ENCODE assay signal across 1 cellular context in the genomic region with DNA sequence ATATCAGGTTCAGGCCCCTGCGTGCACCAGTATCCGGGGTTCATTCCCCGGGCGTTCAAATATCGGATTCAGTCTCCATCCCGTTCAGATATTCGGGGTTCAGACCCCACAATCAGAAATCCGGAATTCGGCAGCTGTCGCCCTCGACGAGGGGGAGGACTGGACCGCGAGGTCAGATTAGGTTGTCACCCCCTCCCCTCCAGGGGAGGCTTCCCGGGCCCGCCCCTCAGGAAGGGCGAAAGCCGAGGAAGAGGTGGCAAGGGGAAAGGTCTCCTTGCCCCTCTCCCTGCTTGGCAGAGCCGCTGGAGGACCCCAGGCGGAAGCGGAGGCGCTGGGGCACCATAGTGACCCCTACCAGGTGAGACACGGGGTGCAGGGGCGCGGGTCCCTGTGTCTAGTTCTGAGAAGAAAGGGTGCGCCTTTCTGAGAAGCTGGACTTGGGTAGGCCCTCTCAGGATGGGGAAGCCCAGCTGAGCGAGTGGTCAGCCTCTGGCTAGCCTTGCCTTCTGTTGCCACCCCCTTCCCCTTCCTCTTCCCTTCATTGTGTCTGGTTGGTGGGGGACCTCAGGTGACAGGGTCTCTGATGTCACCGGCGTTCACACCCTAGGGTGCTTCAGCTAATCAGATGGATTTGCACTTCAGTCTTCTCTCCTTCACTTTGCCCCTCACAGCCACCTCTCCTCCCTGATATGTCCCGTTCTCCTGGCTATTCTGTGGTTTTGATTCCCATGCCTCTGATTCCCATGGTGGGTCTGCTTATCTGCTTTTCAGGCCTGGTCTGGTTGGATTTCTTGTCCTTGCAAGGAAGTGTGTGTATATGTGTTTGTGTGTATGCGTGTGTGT.
TF ChIP-seq lines count a peak whose summit lies in the region.

No MANE protein-coding gene starts in this region.

TF ChIP-seq in HEK293, 187 proteins besides CTCF, POLR2A, EP300 and RAD21 (continued from another document):
- TF ChIP-seq, protein P1, sequence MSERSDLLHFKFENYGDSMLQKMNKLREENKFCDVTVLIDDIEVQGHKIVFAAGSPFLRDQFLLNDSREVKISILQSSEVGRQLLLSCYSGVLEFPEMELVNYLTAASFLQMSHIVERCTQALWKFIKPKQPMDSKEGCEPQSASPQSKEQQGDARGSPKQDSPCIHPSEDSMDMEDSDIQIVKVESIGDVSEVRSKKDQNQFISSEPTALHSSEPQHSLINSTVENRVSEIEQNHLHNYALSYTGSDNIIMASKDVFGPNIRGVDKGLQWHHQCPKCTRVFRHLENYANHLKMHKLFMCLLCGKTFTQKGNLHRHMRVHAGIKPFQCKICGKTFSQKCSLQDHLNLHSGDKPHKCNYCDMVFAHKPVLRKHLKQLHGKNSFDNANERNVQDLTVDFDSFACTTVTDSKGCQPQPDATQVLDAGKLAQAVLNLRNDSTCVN (tag by site-specific recombination; optimal IDR thresholded peaks at IDR 0.05), result peak; percentile 17
- TF ChIP-seq MEIS1 (CRISPR knock-in tag; IDR thresholded peaks at IDR 0.05; ENCODE audit: borderline replicate concordance), result no peak
- TF ChIP-seq ZBTB17 (tag by site-specific recombination; IDR thresholded peaks at IDR 0.05), result peak; percentile 96
- TF ChIP-seq KLF9 (tag by site-specific recombination; IDR thresholded peaks at IDR 0.05; ENCODE audit: low read depth), result 0 out of 2 replicates have a peak, but pooled peaks have one; percentile 37
- TF ChIP-seq, protein P2, sequence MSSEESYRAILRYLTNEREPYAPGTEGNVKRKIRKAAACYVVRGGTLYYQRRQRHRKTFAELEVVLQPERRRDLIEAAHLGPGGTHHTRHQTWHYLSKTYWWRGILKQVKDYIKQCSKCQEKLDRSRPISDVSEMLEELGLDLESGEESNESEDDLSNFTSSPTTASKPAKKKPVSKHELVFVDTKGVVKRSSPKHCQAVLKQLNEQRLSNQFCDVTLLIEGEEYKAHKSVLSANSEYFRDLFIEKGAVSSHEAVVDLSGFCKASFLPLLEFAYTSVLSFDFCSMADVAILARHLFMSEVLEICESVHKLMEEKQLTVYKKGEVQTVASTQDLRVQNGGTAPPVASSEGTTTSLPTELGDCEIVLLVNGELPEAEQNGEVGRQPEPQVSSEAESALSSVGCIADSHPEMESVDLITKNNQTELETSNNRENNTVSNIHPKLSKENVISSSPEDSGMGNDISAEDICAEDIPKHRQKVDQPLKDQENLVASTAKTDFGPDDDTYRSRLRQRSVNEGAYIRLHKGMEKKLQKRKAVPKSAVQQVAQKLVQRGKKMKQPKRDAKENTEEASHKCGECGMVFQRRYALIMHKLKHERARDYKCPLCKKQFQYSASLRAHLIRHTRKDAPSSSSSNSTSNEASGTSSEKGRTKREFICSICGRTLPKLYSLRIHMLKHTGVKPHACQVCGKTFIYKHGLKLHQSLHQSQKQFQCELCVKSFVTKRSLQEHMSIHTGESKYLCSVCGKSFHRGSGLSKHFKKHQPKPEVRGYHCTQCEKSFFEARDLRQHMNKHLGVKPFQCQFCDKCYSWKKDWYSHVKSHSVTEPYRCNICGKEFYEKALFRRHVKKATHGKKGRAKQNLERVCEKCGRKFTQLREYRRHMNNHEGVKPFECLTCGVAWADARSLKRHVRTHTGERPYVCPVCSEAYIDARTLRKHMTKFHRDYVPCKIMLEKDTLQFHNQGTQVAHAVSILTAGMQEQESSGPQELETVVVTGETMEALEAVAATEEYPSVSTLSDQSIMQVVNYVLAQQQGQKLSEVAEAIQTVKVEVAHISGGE (tag by site-specific recombination; conservative IDR thresholded peaks at IDR 0.05; ENCODE audit: low read depth), result peak; percentile 8; the same call in 1 of the 2 replicates
- TF ChIP-seq, protein P3, sequence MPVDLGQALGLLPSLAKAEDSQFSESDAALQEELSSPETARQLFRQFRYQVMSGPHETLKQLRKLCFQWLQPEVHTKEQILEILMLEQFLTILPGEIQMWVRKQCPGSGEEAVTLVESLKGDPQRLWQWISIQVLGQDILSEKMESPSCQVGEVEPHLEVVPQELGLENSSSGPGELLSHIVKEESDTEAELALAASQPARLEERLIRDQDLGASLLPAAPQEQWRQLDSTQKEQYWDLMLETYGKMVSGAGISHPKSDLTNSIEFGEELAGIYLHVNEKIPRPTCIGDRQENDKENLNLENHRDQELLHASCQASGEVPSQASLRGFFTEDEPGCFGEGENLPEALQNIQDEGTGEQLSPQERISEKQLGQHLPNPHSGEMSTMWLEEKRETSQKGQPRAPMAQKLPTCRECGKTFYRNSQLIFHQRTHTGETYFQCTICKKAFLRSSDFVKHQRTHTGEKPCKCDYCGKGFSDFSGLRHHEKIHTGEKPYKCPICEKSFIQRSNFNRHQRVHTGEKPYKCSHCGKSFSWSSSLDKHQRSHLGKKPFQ (tag by site-specific recombination; IDR thresholded peaks at IDR 0.05), result peak; percentile 57; the same call in 1 of the 2 replicates
- TF ChIP-seq, protein P4, sequence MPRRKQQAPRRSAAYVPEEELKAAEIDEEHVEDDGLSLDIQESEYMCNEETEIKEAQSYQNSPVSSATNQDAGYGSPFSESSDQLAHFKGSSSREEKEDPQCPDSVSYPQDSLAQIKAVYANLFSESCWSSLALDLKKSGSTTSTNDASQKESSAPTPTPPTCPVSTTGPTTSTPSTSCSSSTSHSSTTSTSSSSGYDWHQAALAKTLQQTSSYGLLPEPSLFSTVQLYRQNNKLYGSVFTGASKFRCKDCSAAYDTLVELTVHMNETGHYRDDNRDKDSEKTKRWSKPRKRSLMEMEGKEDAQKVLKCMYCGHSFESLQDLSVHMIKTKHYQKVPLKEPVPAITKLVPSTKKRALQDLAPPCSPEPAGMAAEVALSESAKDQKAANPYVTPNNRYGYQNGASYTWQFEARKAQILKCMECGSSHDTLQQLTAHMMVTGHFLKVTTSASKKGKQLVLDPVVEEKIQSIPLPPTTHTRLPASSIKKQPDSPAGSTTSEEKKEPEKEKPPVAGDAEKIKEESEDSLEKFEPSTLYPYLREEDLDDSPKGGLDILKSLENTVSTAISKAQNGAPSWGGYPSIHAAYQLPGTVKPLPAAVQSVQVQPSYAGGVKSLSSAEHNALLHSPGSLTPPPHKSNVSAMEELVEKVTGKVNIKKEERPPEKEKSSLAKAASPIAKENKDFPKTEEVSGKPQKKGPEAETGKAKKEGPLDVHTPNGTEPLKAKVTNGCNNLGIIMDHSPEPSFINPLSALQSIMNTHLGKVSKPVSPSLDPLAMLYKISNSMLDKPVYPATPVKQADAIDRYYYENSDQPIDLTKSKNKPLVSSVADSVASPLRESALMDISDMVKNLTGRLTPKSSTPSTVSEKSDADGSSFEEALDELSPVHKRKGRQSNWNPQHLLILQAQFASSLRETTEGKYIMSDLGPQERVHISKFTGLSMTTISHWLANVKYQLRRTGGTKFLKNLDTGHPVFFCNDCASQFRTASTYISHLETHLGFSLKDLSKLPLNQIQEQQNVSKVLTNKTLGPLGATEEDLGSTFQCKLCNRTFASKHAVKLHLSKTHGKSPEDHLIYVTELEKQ (tag by site-specific recombination; IDR thresholded peaks at IDR 0.05; ENCODE audit: borderline replicate concordance), result no peak
- TF ChIP-seq, protein P5, sequence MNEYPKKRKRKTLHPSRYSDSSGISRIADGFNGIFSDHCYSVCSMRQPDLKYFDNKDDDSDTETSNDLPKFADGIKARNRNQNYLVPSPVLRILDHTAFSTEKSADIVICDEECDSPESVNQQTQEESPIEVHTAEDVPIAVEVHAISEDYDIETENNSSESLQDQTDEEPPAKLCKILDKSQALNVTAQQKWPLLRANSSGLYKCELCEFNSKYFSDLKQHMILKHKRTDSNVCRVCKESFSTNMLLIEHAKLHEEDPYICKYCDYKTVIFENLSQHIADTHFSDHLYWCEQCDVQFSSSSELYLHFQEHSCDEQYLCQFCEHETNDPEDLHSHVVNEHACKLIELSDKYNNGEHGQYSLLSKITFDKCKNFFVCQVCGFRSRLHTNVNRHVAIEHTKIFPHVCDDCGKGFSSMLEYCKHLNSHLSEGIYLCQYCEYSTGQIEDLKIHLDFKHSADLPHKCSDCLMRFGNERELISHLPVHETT (tag by site-specific recombination; IDR thresholded peaks at IDR 0.05), result no peak; the same call in 1 of the 2 replicates
- TF ChIP-seq ZNF837 (tag by site-specific recombination; IDR thresholded peaks at IDR 0.05), result no peak
TF ChIP-seq in HEK293: peak in this region for 10.
